In genomic region chr4:132085105-132085504, GRCh38 we compare ENCODE assay signal across 38 cellular contexts.
"Had no signal": no experiment of that assay in that cellular context is flagged by ENCODE, and none has a peak within 500 bp of the region (broad histone marks: within the 10 kb centered on the region; RNA-seq: fewer than 3 reads in every experiment).

No MANE protein-coding gene starts in this region.

- H3K27me3 ChIP-seq: adrenal gland, body of pancreas, brain microvascular endothelial cell, breast epithelium, cardiac muscle cell had no signal

- H3K9me3 Mint-ChIP-seq: activated CD4-positive, alpha-beta T cell treated with anti-CD3 and anti-CD28 coated beads, Interleukin-2, amount 10 ng/mL, durations not matched to agents 24 days and 14 days; activated naive CD8-positive, alpha-beta T cell treated with anti-CD3 and anti-CD28 coated beads for 36 hours had no signal

- H3K27me3 Mint-ChIP-seq: activated B cell treated with CpG ODN at 0.5 μM for 24 hours; activated CD4-positive, alpha-beta memory T cell treated with anti-CD3 and anti-CD28 coated beads for 36 hours; activated CD4-positive, alpha-beta T cell treated with anti-CD3 and anti-CD28 coated beads, Interleukin-2, amount 10 ng/mL, durations not matched to agents 24 days and 14 days; activated CD8-positive, alpha-beta T cell treated with anti-CD3 and anti-CD28 coated beads for 36 hours; activated naive CD8-positive, alpha-beta T cell treated with anti-CD3 and anti-CD28 coated beads for 36 hours; activated T-helper 17 cell treated with anti-CD3 and anti-CD28 coated beads, Interleukin-2, amount 50 U/mL, for 72 hours; central memory CD8-positive, alpha-beta T cell had no signal

- H3K36me3 Mint-ChIP-seq: activated CD4-positive, alpha-beta memory T cell treated with anti-CD3 and anti-CD28 coated beads for 36 hours; activated naive CD8-positive, alpha-beta T cell treated with anti-CD3 and anti-CD28 coated beads for 36 hours had no signal

- H3K9me3 ChIP-seq: adrenal gland, body of pancreas, breast epithelium had no signal

- H3K36me3 ChIP-seq: adrenal gland, brain microvascular endothelial cell, breast epithelium, cardiac muscle cell had no signal

- H3K27ac Mint-ChIP-seq: activated B cell treated with CpG ODN at 0.5 μM for 24 hours; activated CD4-positive, alpha-beta memory T cell treated with anti-CD3 and anti-CD28 coated beads for 36 hours; activated CD4-positive, alpha-beta T cell treated with anti-CD3 and anti-CD28 coated beads, Interleukin-2, amount 10 ng/mL, durations not matched to agents 24 days and 14 days; activated CD8-positive, alpha-beta T cell treated with anti-CD3 and anti-CD28 coated beads for 36 hours; activated naive CD4-positive, alpha-beta T cell treated with anti-CD3 and anti-CD28 coated beads for 36 hours; activated naive CD4-positive, alpha-beta T cell treated with anti-CD3 and anti-CD28 coated beads, Interleukin-2, amount 50 U/mL, for 72 hours; activated naive CD8-positive, alpha-beta T cell treated with anti-CD3 and anti-CD28 coated beads for 36 hours; activated T-cell treated with anti-CD3 and anti-CD28 coated beads, Interleukin-2, amount 50 U/mL, for 72 hours; activated T-helper 1 cell treated with anti-CD3 and anti-CD28 coated beads, Interleukin-12 subunit alpha, Interleukin-12 subunit beta, Interleukin-2, Interleukin-4 antibody, amounts not matched to agents 30 ng/mL and 10 ng/mL and 1 ng/mL, durations not matched to agents 14 hours and 24 hours and 36 hours; activated T-helper 17 cell treated with anti-CD3 and anti-CD28 coated beads, Interleukin-2, amount 50 U/mL, for 72 hours; T-helper 1 cell treated with Interleukin-12 subunit alpha and Interleukin-12 subunit beta and Interleukin-4 antibody, amounts not matched to agents 30 μg/mL and 1 μg/mL, for 36 hours; T-helper 2 cell treated with Interferon-gamma antibody and Interleukin-4, amounts not matched to agents 5 μg/mL and 100 μg/mL, for 36 hours had no signal

- H3K4me1 ChIP-seq: adrenal gland, body of pancreas, breast epithelium had no signal

- H3K4me3 ChIP-seq: adrenal gland, body of pancreas, breast epithelium, cardiac muscle cell had no signal

- DNase-seq: activated B cell treated with CpG ODN at 0.5 μM for 24 hours; activated CD4-positive, alpha-beta memory T cell treated with anti-CD3 and anti-CD28 coated beads for 36 hours; activated CD4-positive, alpha-beta T cell treated with anti-CD3 and anti-CD28 coated beads for 4 hours; activated CD4-positive, alpha-beta T cell treated with anti-CD3 and anti-CD28 coated beads, Interleukin-2, amount 10 ng/mL, durations not matched to agents 24 days and 14 days; activated CD4-positive, alpha-beta T cell treated with anti-CD3 and anti-CD28 coated beads, Interleukin-2, amount 50 U/mL, for 1 hour; activated CD4-positive, alpha-beta T cell treated with anti-CD3 and anti-CD28 coated beads, Interleukin-2, amount 50 U/mL, for 4 hours; activated CD4-positive, CD25-positive, alpha-beta regulatory T cell treated with anti-CD3 and anti-CD28 coated beads, Interleukin-2, amount 50 U/mL, for 72 hours; activated CD8-positive, alpha-beta memory T cell treated with anti-CD3 and anti-CD28 coated beads, Interleukin-2, amount 50 U/mL, for 4 hours; activated CD8-positive, alpha-beta T cell treated with anti-CD3 and anti-CD28 coated beads for 36 hours; activated effector memory CD4-positive, alpha-beta T cell treated with anti-CD3 and anti-CD28 coated beads, Interleukin-2, amount 50 U/mL, for 16 hours; activated gamma-delta T cell treated with Interleukin-2 at 50 U/mL for 16 hours; activated naive CD4-positive, alpha-beta T cell; activated naive CD4-positive, alpha-beta T cell treated with anti-CD3 and anti-CD28 coated beads for 36 hours; activated naive CD4-positive, alpha-beta T cell treated with anti-CD3 and anti-CD28 coated beads, Interleukin-2, amount 50 U/mL, for 16 hours; activated naive CD8-positive, alpha-beta T cell treated with anti-CD3 and anti-CD28 coated beads for 36 hours; activated T-cell treated with anti-CD3 and anti-CD28 coated beads for 4 hours; activated T-cell treated with anti-CD3 and anti-CD28 coated beads, Interleukin-2, amount 50 U/mL, for 1 hour; activated T-cell treated with anti-CD3 and anti-CD28 coated beads, Interleukin-2, amount 50 U/mL, for 4 hours; activated T-cell treated with anti-CD3 and anti-CD28 coated beads, Interleukin-2, amount 50 U/mL, for 72 hours; adrenal gland; amniotic stem cell; aorta; body of pancreas; brain microvascular endothelial cell; caudate nucleus; cerebellar nuclear complex; T-helper 1 cell; T-helper 2 cell; T-helper 9 cell had no signal

- H3K27ac ChIP-seq: adrenal gland, body of pancreas, brain microvascular endothelial cell, breast epithelium, cardiac muscle cell, VCaP had no signal

- ATAC-seq: activated CD8-positive, alpha-beta T cell treated with anti-CD3 and anti-CD28 coated beads for 36 hours; activated naive CD4-positive, alpha-beta T cell treated with anti-CD3 and anti-CD28 coated beads, Interleukin-2, amount 50 U/mL, for 72 hours; activated T-cell treated with anti-CD3 and anti-CD28 coated beads, Interleukin-2, amount 50 U/mL, for 4 hours; activated T-cell treated with anti-CD3 and anti-CD28 coated beads, Interleukin-2, amount 50 U/mL, for 72 hours; activated T-helper 17 cell treated with anti-CD3 and anti-CD28 coated beads, Interleukin-2, amount 50 U/mL, for 72 hours; body of pancreas had no signal

- H3K4me1 Mint-ChIP-seq: activated B cell treated with CpG ODN at 0.5 μM for 24 hours; activated CD4-positive, alpha-beta T cell treated with anti-CD3 and anti-CD28 coated beads, Interleukin-2, amount 10 ng/mL, durations not matched to agents 24 days and 14 days; activated naive CD8-positive, alpha-beta T cell treated with anti-CD3 and anti-CD28 coated beads for 36 hours; activated T-helper 17 cell treated with anti-CD3 and anti-CD28 coated beads, Interleukin-2, amount 50 U/mL, for 72 hours; central memory CD8-positive, alpha-beta T cell had no signal

- H3K4me3 Mint-ChIP-seq: activated B cell treated with CpG ODN at 0.5 μM for 24 hours; activated CD4-positive, alpha-beta memory T cell treated with anti-CD3 and anti-CD28 coated beads for 36 hours; activated CD4-positive, alpha-beta T cell treated with anti-CD3 and anti-CD28 coated beads, Interleukin-2, amount 10 ng/mL, durations not matched to agents 24 days and 14 days; activated CD8-positive, alpha-beta T cell treated with anti-CD3 and anti-CD28 coated beads for 36 hours; activated naive CD4-positive, alpha-beta T cell treated with anti-CD3 and anti-CD28 coated beads for 36 hours; activated naive CD8-positive, alpha-beta T cell treated with anti-CD3 and anti-CD28 coated beads for 36 hours; activated T-cell treated with anti-CD3 and anti-CD28 coated beads, Interleukin-2, amount 50 U/mL, for 4 hours; activated T-cell treated with anti-CD3 and anti-CD28 coated beads, Interleukin-2, amount 50 U/mL, for 72 hours; activated T-helper 1 cell treated with anti-CD3 and anti-CD28 coated beads, Interleukin-12 subunit alpha, Interleukin-12 subunit beta, Interleukin-2, Interleukin-4 antibody, amounts not matched to agents 30 ng/mL and 10 ng/mL and 1 ng/mL, durations not matched to agents 14 hours and 24 hours and 36 hours; activated T-helper 17 cell treated with anti-CD3 and anti-CD28 coated beads, Interleukin-2, amount 50 U/mL, for 72 hours; central memory CD8-positive, alpha-beta T cell; T-helper 1 cell treated with Interleukin-12 subunit alpha and Interleukin-12 subunit beta and Interleukin-4 antibody, amounts not matched to agents 30 μg/mL and 1 μg/mL, for 36 hours; T-helper 2 cell treated with Interferon-gamma antibody and Interleukin-4, amounts not matched to agents 5 μg/mL and 100 μg/mL, for 36 hours had no signal
